ENCODE assay signal across 9 cellular contexts in the genomic region with DNA sequence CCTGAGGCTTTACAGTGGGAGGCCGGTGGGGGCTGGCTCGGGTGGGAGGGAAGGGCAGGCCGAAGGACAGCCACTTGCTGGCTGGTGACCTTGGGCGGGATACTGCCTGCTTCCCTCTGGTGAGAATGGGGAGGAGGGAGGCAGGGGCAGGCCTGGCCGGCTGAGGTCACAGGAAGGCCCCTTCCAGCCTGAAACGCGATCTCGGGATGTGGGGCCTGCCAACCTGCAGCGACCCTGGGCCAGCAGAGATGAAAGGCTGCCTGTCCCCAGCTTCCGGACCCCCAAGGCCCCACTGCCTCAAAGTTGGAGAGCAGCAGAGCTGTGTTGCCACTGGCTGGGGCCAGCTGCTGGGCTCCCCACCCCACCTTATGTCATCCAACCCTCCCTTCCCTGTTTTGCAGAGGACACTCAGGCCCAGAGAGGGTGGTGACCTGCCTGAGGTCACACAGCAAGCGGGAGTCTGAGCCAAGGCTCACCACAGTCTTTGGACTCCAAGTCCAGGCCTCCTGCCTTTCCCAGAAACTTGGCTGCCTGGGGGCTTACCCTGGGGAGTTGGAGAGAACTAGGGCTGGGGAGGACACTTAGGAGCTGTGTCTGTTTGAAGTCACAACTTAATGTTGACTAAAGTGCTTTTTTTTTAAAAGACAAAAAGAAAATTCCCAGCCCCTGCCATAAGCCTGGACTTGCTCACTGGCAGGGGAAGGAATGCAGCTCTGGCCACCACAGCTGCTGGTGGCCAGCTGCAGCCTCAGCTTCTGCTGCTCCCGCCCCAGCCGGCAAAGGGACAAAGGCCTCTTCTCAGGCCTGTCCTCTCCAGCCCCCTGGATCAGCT. TPM values are rescaled to one million over a fixed set of nuclear protein-coding genes. Genes with fewer than 3 reads are reported as not detected.
DNase-seq lines count a peak whose midpoint lies in the region; ATAC-seq and TF ChIP-seq lines count a peak whose summit lies in the region.
"Had no signal": no experiment of that assay in that cellular context is flagged by ENCODE, and none has a peak within 500 bp of the region (broad histone marks: within the 10 kb centered on the region; RNA-seq: fewer than 3 reads in every experiment).

No MANE protein-coding gene starts in this region.

- peak overlapping the region; percentile 97 for H3K27ac ChIP-seq in cardiac muscle cell

- H3K4me1 Mint-ChIP-seq in activated CD8-positive, alpha-beta memory T cell treated with anti-CD3 and anti-CD28 coated beads, Interleukin-2, amount 10 ng/mL, durations not matched to agents 7 days and 5 days: no peaks in the 10 kb centered on the region
- peaks cover 0 to 3% (median 0%) of the 10 kb centered on the region in 4 donors for H3K4me1 Mint-ChIP-seq in naive thymus-derived CD8-positive, alpha-beta T cell

- peaks cover 26% of the 10 kb centered on the region for H3K4me1 ChIP-seq in adipocyte (ENCODE audit: control insufficient read depth, insufficient read depth, low read length)
- peaks cover 21% of the 10 kb centered on the region for H3K4me1 ChIP-seq in cardiac muscle cell (ENCODE audit: low read depth)

- H3K27ac Mint-ChIP-seq in activated CD8-positive, alpha-beta memory T cell treated with anti-CD3 and anti-CD28 coated beads, Interleukin-2, amount 10 ng/mL, durations not matched to agents 7 days and 5 days: no peak overlapping the region
- H3K27ac Mint-ChIP-seq in naive thymus-derived CD8-positive, alpha-beta T cell: no peak overlapping the region

- ATAC-seq in activated CD8-positive, alpha-beta memory T cell treated with anti-CD3 and anti-CD28 coated beads, Interleukin-2, amount 10 ng/mL, durations not matched to agents 7 days and 5 days: no peak
- ATAC-seq in naive thymus-derived CD8-positive, alpha-beta T cell: no peak

- CTCF ChIA-PET in activated CD8-positive, alpha-beta memory T cell treated with anti-CD3 and anti-CD28 coated beads, Interleukin-2, amount 10 ng/mL, durations not matched to agents 7 days and 5 days (lab: Charles Lee): interaction anchor here (2.1 kb wide), 1 partner anchor 52 kb away, joined by 6 read pairs; no protein-coding TSS in a partner anchor

- POLR2A ChIA-PET in naive thymus-derived CD8-positive, alpha-beta T cell (lab: Charles Lee): interaction anchor here (1.0 to 1.7 kb wide), 2 partner anchors 15 to 93 kb away, joined by 3 to 4 read pairs; partner anchors contain the start of gene WASF2

- peak overlapping the region; percentile 95 for H3K9ac ChIP-seq in adipocyte (ENCODE audit: low read length)

- H3K4me3 ChIP-seq in AG10803 (ENCODE audit: low read length) (no peak overlapping the region), adipocyte (ENCODE audit: low read length) (no peak overlapping the region), cardiac muscle cell (no peak overlapping the region)
- H3K4me3 ChIP-seq: BLaER1 treated with 17β-estradiol and CSF1 and Interleukin-3, amounts not matched to agents 10 nM and 100 nM had no signal

- no peaks in the 10 kb centered on the region for H3K27me3 Mint-ChIP-seq in activated CD8-positive, alpha-beta memory T cell treated with anti-CD3 and anti-CD28 coated beads, Interleukin-2, amount 10 ng/mL, durations not matched to agents 7 days and 5 days
- H3K27me3 Mint-ChIP-seq in naive thymus-derived CD8-positive, alpha-beta T cell: no peaks in the 10 kb centered on the region

- H3K27me3 ChIP-seq in adipocyte (replicated peaks; ENCODE audit: control insufficient read depth, insufficient read depth, low read length): no peaks in the 10 kb centered on the region
- H3K27me3 ChIP-seq in cardiac muscle cell: no peaks in the 10 kb centered on the region
- H3K27me3 ChIP-seq: BLaER1 treated with 17β-estradiol and CSF1 and Interleukin-3, amounts not matched to agents 10 nM and 100 nM had no signal

- H3K36me3 ChIP-seq in adipocyte (ENCODE audit: control insufficient read depth, insufficient read depth, low read length, severe bottlenecking) (no peaks in the 10 kb centered on the region), cardiac muscle cell (no peaks in the 10 kb centered on the region)
- H3K36me3 ChIP-seq: BLaER1 treated with 17β-estradiol and CSF1 and Interleukin-3, amounts not matched to agents 10 nM and 100 nM had no signal

- H3K36me3 Mint-ChIP-seq in activated CD8-positive, alpha-beta memory T cell treated with anti-CD3 and anti-CD28 coated beads, Interleukin-2, amount 10 ng/mL, durations not matched to agents 7 days and 5 days: no peaks in the 10 kb centered on the region
- no peaks in the 10 kb centered on the region for H3K36me3 Mint-ChIP-seq in naive thymus-derived CD8-positive, alpha-beta T cell

- TF ChIP-seq CTCF in AG10803 (conservative IDR thresholded peaks at IDR 0.05; ENCODE audit: low read length): no peak
- no peak for TF ChIP-seq CTCF in cardiac muscle cell (IDR thresholded peaks at IDR 0.05; ENCODE audit: low read depth, low read length)

- H3K4me3 Mint-ChIP-seq in activated CD8-positive, alpha-beta memory T cell treated with anti-CD3 and anti-CD28 coated beads, Interleukin-2, amount 10 ng/mL, durations not matched to agents 7 days and 5 days: no peak overlapping the region
- no peak overlapping the region for H3K4me3 Mint-ChIP-seq in naive thymus-derived CD8-positive, alpha-beta T cell

- H3K9me3 ChIP-seq in adipocyte (ENCODE audit: control insufficient read depth, low read length): no peaks in the 10 kb centered on the region
- no peaks in the 10 kb centered on the region for H3K9me3 ChIP-seq in cardiac muscle cell (ENCODE audit: low read depth)
- H3K9me3 ChIP-seq: BLaER1 treated with 17β-estradiol and CSF1 and Interleukin-3, amounts not matched to agents 10 nM and 100 nM had no signal

- no peaks in the 10 kb centered on the region for H3K9me3 Mint-ChIP-seq in activated CD8-positive, alpha-beta memory T cell treated with anti-CD3 and anti-CD28 coated beads, Interleukin-2, amount 10 ng/mL, durations not matched to agents 7 days and 5 days (ENCODE audit: low read depth)
- H3K9me3 Mint-ChIP-seq in naive thymus-derived CD8-positive, alpha-beta T cell: no peaks in the 10 kb centered on the region

- DNase-seq in AG10803 (ENCODE audit: low read depth) (peak; percentile 77), adipocyte (ENCODE audit: low read depth) (peak; percentile 77), cardiac muscle cell (ENCODE audit: low read depth in 1 of 2, low spot score in 1 of 2) (peak; percentile 46 to 86), occipital lobe (lab: John Stamatoyannopoulos, UW) (peak; percentile 80), HCEC 1CT (no peak)
- DNase-seq in activated CD8-positive, alpha-beta memory T cell treated with anti-CD3 and anti-CD28 coated beads, Interleukin-2, amount 10 ng/mL, durations not matched to agents 7 days and 5 days: no peak
- no peak for DNase-seq in naive thymus-derived CD8-positive, alpha-beta T cell
- DNase-seq in activated naive CD4-positive, alpha-beta T cell treated with Interleukin-2 at 50 U/mL for 16 hours: no peak

RNA-seq across cellular contexts. Expression of gene WASF2, which starts 14.8 kb away (rescaled TPM):
- total RNA-seq in cardiac muscle cell (18.8 and 32.7 TPM in 2 replicates), occipital lobe (6.1 TPM)
- 53.4 and 69.2 TPM in 2 replicates for polyA plus RNA-seq in cardiac muscle cell
- 100 to 1,000 TPM; 113 to 117 TPM for total RNA-seq in activated CD8-positive, alpha-beta memory T cell treated with anti-CD3 and anti-CD28 coated beads, Interleukin-2, amount 10 ng/mL, durations not matched to agents 7 days and 5 days
- 100 to 1,000 TPM; 183 to 185 TPM for total RNA-seq in naive thymus-derived CD8-positive, alpha-beta T cell
- 10 to 100 TPM; 54.8 to 68.9 (median 68.5) TPM for polyA plus RNA-seq in naive thymus-derived CD8-positive, alpha-beta T cell

Comparison
In these comparisons a context has a peak if more than half of its experiments do, and no peak if none do; other contexts are left out.
1. DNase-seq: peak in AG10803 (single experiment), adipocyte (single experiment), cardiac muscle cell (2 of 2) and occipital lobe (single experiment); none in activated CD8-positive, alpha-beta memory T cell treated with anti-CD3 and anti-CD28 coated beads, Interleukin-2, amount 10 ng/mL, durations not matched to agents 7 days and 5 days (single experiment), naive thymus-derived CD8-positive, alpha-beta T cell (0 of 10), activated naive CD4-positive, alpha-beta T cell treated with Interleukin-2 at 50 U/mL for 16 hours (single experiment) and HCEC 1CT (single experiment).